In genomic region chr5:87394407-87394806, GRCh38 we compare ENCODE assay signal across 13 cellular contexts. TPM values are rescaled to one million over a fixed set of nuclear protein-coding genes. Genes with fewer than 3 reads are reported as not detected.
DNase-seq lines count a peak whose midpoint lies in the region; ATAC-seq and TF ChIP-seq lines count a peak whose summit lies in the region.
"Had no signal": no experiment of that assay in that cellular context is flagged by ENCODE, and none has a peak within 500 bp of the region (broad histone marks: within the 10 kb centered on the region; RNA-seq: fewer than 3 reads in every experiment).

No MANE protein-coding gene starts in this region.

- H3K4me3 ChIP-seq in brain microvascular endothelial cell (ENCODE audit: low read depth, low read length) (no peak overlapping the region), kidney epithelial cell (ENCODE audit: low read depth, low read length) (no peak overlapping the region)
- H3K4me3 ChIP-seq: pancreas had no signal

- H3K27me3 ChIP-seq in brain microvascular endothelial cell (replicated peaks): no peaks in the 10 kb centered on the region
- no peaks in the 10 kb centered on the region for H3K27me3 ChIP-seq in kidney epithelial cell (ENCODE audit: control insufficient read depth, insufficient read depth, low read length)
- H3K27me3 ChIP-seq: foreskin keratinocyte, pancreas had no signal

- H3K9me3 Mint-ChIP-seq in stimulated activated naive CD8-positive, alpha-beta T cell treated with anti-CD3 and anti-CD28 coated beads, Interleukin-15, Interleukin-2, amounts not matched to agents 100 ng/mL and 50 ng/mL, for 24 hours: no peaks in the 10 kb centered on the region

- TF ChIP-seq CTCF in brain microvascular endothelial cell (IDR thresholded peaks at IDR 0.05; ENCODE audit: low read depth, low read length, missing control alignments): no peak
- no peak for TF ChIP-seq CTCF in kidney epithelial cell (IDR thresholded peaks at IDR 0.05; ENCODE audit: insufficient read depth, low read length, poor library complexity, severe bottlenecking)

- no peak for ATAC-seq in stimulated activated naive CD8-positive, alpha-beta T cell treated with anti-CD3 and anti-CD28 coated beads, Interleukin-15, Interleukin-2, amounts not matched to agents 100 U/mL and 50 U/mL, for 24 hours
- no peak for ATAC-seq in HG03342 (IDR thresholded peaks at IDR 0.05; ENCODE audit: unreplicated experiment)
- ATAC-seq: foreskin keratinocyte had no signal

- no peak overlapping the region for H3K4me3 Mint-ChIP-seq in stimulated activated naive CD8-positive, alpha-beta T cell treated with anti-CD3 and anti-CD28 coated beads, Interleukin-15, Interleukin-2, amounts not matched to agents 100 ng/mL and 50 ng/mL, for 24 hours

- in situ Hi-C loops in brain microvascular endothelial cell (cut with HindIII; ENCODE audit: low pct_ligation_motif_present, low sequenced_read_pairs): loop anchor here (25.0 kb wide), 1 partner anchor 332 kb away; no protein-coding TSS in a partner anchor

- H3K27me3 Mint-ChIP-seq in stimulated activated naive CD8-positive, alpha-beta T cell treated with anti-CD3 and anti-CD28 coated beads, Interleukin-15, Interleukin-2, amounts not matched to agents 100 ng/mL and 50 ng/mL, for 24 hours: no peaks in the 10 kb centered on the region

- H3K27ac ChIP-seq in brain microvascular endothelial cell: peak overlapping the region; percentile 90
- H3K27ac ChIP-seq: foreskin keratinocyte had no signal

- peaks cover 34% of the 10 kb centered on the region for H3K4me1 Mint-ChIP-seq in stimulated activated naive CD8-positive, alpha-beta T cell treated with anti-CD3 and anti-CD28 coated beads, Interleukin-15, Interleukin-2, amounts not matched to agents 100 ng/mL and 50 ng/mL, for 24 hours (ENCODE audit: low read depth)

- H3K36me3 Mint-ChIP-seq in stimulated activated naive CD8-positive, alpha-beta T cell treated with anti-CD3 and anti-CD28 coated beads, Interleukin-15, Interleukin-2, amounts not matched to agents 100 ng/mL and 50 ng/mL, for 24 hours (ENCODE audit: low read depth): peaks cover 96% of the 10 kb centered on the region

- H3K36me3 ChIP-seq in brain microvascular endothelial cell (replicated peaks) (peaks cover 45% of the 10 kb centered on the region), kidney epithelial cell (ENCODE audit: control insufficient read depth, insufficient read depth, low read length) (peaks cover 3% of the 10 kb centered on the region)

- H3K27ac Mint-ChIP-seq in stimulated activated naive CD8-positive, alpha-beta T cell treated with anti-CD3 and anti-CD28 coated beads, Interleukin-15, Interleukin-2, amounts not matched to agents 100 ng/mL and 50 ng/mL, for 24 hours: peak overlapping the region; percentile 26

- no peak for DNase-seq in stimulated activated naive CD8-positive, alpha-beta T cell treated with anti-CD3 and anti-CD28 coated beads, Interleukin-15, Interleukin-2, amounts not matched to agents 100 U/mL and 50 U/mL, for 24 hours
- DNase-seq in brain microvascular endothelial cell (peak; percentile 41), kidney epithelial cell (ENCODE audit: low read depth) (peak; percentile 29), putamen (ENCODE audit: low spot score) (no peak), C1 segment of cervical spinal cord (lab: John Stamatoyannopoulos, UW) (no peak)
- DNase-seq in stimulated activated naive CD4-positive, alpha-beta T cell (lab: John Stamatoyannopoulos, UW): no peak
- DNase-seq: foreskin keratinocyte; H7; KBM-7; pancreas; stimulated activated CD4-positive, alpha-beta T cell treated with anti-CD3 and anti-CD28 coated beads, Interleukin-4, amount 100 ng/mL, for 24 hours had no signal

RNA-seq across cellular contexts. Expression of gene CCNH, which starts 18.3 kb away (rescaled TPM):
- 57.4 and 74.7 TPM in 2 replicates for total RNA-seq in kidney epithelial cell

Comparison
In these comparisons a context has a peak if more than half of its experiments do, and no peak if none do; other contexts are left out.
1. DNase-seq: peak in brain microvascular endothelial cell (single experiment) and kidney epithelial cell (single experiment); none in stimulated activated naive CD8-positive, alpha-beta T cell treated with anti-CD3 and anti-CD28 coated beads, Interleukin-15, Interleukin-2, amounts not matched to agents 100 U/mL and 50 U/mL, for 24 hours (single experiment), putamen (single experiment), stimulated activated naive CD4-positive, alpha-beta T cell (0 of 6) and C1 segment of cervical spinal cord (0 of 14).